9 cellular contexts compared by ENCODE assay signal in the genomic region with DNA sequence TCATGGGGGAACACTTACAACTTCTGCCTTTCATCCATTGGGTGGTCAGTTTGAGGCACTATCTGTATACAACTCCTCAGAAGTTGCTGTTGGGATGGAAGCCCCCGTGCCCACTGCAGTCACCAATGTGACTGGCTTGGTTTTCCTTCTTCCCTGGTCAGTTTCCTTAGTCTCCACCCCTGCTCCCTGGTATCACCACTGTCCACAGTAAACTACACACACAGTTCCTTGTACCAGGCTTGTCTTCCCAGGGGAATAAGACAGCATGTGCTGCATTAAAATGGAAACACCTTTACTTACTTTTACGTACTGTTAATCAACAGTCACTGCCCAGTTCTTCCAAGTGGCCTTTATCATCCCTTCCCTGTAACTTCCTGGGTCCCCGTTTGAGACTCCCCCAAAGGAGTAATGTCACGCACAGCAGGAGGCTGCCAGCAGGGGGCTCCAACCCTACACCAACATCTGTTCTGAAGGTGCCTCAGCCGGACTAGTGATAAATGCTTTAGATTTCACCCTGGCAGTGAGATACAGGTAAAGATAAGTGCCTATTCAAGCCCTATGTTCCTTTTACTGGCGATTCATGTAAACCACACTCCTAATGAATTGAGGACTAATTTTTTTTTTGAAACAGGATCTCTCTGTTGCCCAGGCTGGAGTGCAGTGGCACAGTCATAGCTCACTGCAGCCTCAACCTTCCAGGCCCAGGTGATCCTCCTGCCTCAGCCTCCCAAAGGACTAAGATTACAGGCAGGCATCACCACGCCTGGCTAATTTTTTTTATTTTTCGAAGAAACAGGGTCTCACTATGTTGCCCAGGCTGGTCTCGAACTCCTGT. TPM values are rescaled to one million over a fixed set of nuclear protein-coding genes. Genes with fewer than 3 reads are reported as not detected.
DNase-seq lines count a peak whose midpoint lies in the region; ATAC-seq, FAIRE-seq and TF ChIP-seq lines count a peak whose summit lies in the region.
"Had no signal": no experiment of that assay in that cellular context is flagged by ENCODE, and none has a peak within 500 bp of the region (broad histone marks: within the 10 kb centered on the region; RNA-seq: fewer than 3 reads in every experiment).

No MANE protein-coding gene starts in this region.

- no peak overlapping the region for H3K4me3 Mint-ChIP-seq in activated naive CD8-positive, alpha-beta T cell treated with anti-CD3 and anti-CD28 coated beads, Interleukin-2, amount 50 U/mL, for 24 hours
- H3K4me3 Mint-ChIP-seq: dendritic cell treated with granulocyte-macrophage colony-stimulating factor and Interleukin-4, amounts not matched to agents 40 ng/mL and 50 ng/mL, for 4 days had no signal

- no peak overlapping the region for H3K27ac Mint-ChIP-seq in activated naive CD8-positive, alpha-beta T cell treated with anti-CD3 and anti-CD28 coated beads, Interleukin-2, amount 50 U/mL, for 24 hours
- H3K27ac Mint-ChIP-seq: dendritic cell treated with granulocyte-macrophage colony-stimulating factor and Interleukin-4, amounts not matched to agents 40 ng/mL and 50 ng/mL, for 4 days had no signal

- ATAC-seq in activated naive CD8-positive, alpha-beta T cell treated with anti-CD3 and anti-CD28 coated beads, Interleukin-2, amount 50 U/mL, for 24 hours = peak; percentile 89
- ATAC-seq in GM21825 (IDR thresholded peaks at IDR 0.05; ENCODE audit: unreplicated experiment) = no peak
- ATAC-seq in HG03039 (IDR thresholded peaks at IDR 0.05; ENCODE audit: unreplicated experiment) = no peak

- no peak overlapping the region for H3K27ac ChIP-seq in right atrium auricular region
- peak overlapping the region in 1 of 2 donors; percentile 1 for H3K27ac ChIP-seq in small intestine (ENCODE audit: low read depth in 1 of 2, low read length in 1 of 2)

- WGBS in small intestine, 3 donors = 36 to 49% (median 44%) methylated on average over 9 of the region's 9 CpGs

- H3K9me3 Mint-ChIP-seq in activated naive CD8-positive, alpha-beta T cell treated with anti-CD3 and anti-CD28 coated beads, Interleukin-2, amount 50 U/mL, for 24 hours = no peaks in the 10 kb centered on the region

- peak; percentile 64 to 82 for TF ChIP-seq CTCF in right atrium auricular region (IDR thresholded peaks at IDR 0.05)

- peaks cover 0 to under 1% of the 10 kb centered on the region in 2 donors for H3K9me3 ChIP-seq in right atrium auricular region
- no peaks in the 10 kb centered on the region for H3K9me3 ChIP-seq in small intestine (ENCODE audit: control insufficient read depth, low read depth)

- H3K36me3 ChIP-seq in right atrium auricular region = no peaks in the 10 kb centered on the region
- H3K36me3 ChIP-seq in small intestine (ENCODE audit: control insufficient read depth in 2 of 2, insufficient read depth in 2 of 2, low read length in 2 of 2) = no peaks in the 10 kb centered on the region

- DNase-seq in ELF-1 (ENCODE audit: low read depth, low spot score) (peak; percentile 54), HPDE6-E6E7 (ENCODE audit: extremely low spot score) (peak; percentile 60), T-helper 1 cell (peak; percentile 54 to 66 (median 60)), right atrium auricular region (ENCODE audit: low spot score) (peak; percentile 70), small intestine (peak; percentile 87)
- DNase-seq in activated naive CD8-positive, alpha-beta T cell treated with anti-CD3 and anti-CD28 coated beads, Interleukin-2, amount 50 U/mL, for 24 hours = peak; percentile 82

- H3K27me3 Mint-ChIP-seq in activated naive CD8-positive, alpha-beta T cell treated with anti-CD3 and anti-CD28 coated beads, Interleukin-2, amount 50 U/mL, for 24 hours = no peaks in the 10 kb centered on the region
- H3K27me3 Mint-ChIP-seq: dendritic cell treated with granulocyte-macrophage colony-stimulating factor and Interleukin-4, amounts not matched to agents 40 ng/mL and 50 ng/mL, for 4 days had no signal

- no peak overlapping the region for H3K4me3 ChIP-seq in right atrium auricular region
- H3K4me3 ChIP-seq in small intestine (ENCODE audit: low read depth in 1 of 2, low read length in 2 of 2) = no peak overlapping the region

- peaks cover 9% of the 10 kb centered on the region for H3K4me1 Mint-ChIP-seq in activated naive CD8-positive, alpha-beta T cell treated with anti-CD3 and anti-CD28 coated beads, Interleukin-2, amount 50 U/mL, for 24 hours

- FAIRE-seq in small intestine (lab: Jason Lieb, UNC) = no peak

- H3K4me1 ChIP-seq in right atrium auricular region (no peaks in the 10 kb centered on the region), small intestine (ENCODE audit: control insufficient read depth in 2 of 2, insufficient read depth in 1 of 2, low read depth in 1 of 2, low read length in 1 of 2) (no peaks in the 10 kb centered on the region)

- H3K36me3 Mint-ChIP-seq in activated naive CD8-positive, alpha-beta T cell treated with anti-CD3 and anti-CD28 coated beads, Interleukin-2, amount 50 U/mL, for 24 hours (ENCODE audit: low read depth) = no peaks in the 10 kb centered on the region

- no peaks in the 10 kb centered on the region for H3K27me3 ChIP-seq in right atrium auricular region
- no peaks in the 10 kb centered on the region for H3K27me3 ChIP-seq in small intestine (ENCODE audit: control insufficient read depth in 2 of 2, insufficient read depth in 2 of 2, low read length in 2 of 2)

RNA-seq across cellular contexts. Expression of gene PIK3AP1, which starts 45.3 kb away (rescaled TPM):
- total RNA-seq in right atrium auricular region = 10 to 100 TPM in 1 of 2 donors, 1 to 10 TPM in 1; 3.1 to 11.2 TPM
- polyA plus RNA-seq in small intestine = 1 to 10 TPM; 5.6 to 9.2 (median 7.4) TPM
